Comparison of ENCODE assay signal across 18 cellular contexts in genomic region chr9:107778666-107779065, GRCh38.
DNase-seq lines count a peak whose midpoint lies in the region; ATAC-seq and TF ChIP-seq lines count a peak whose summit lies in the region.
"Had no signal": no experiment of that assay in that cellular context is flagged by ENCODE, and none has a peak within 500 bp of the region (broad histone marks: within the 10 kb centered on the region; RNA-seq: fewer than 3 reads in every experiment).

No MANE protein-coding gene starts in this region.

- H3K27ac ChIP-seq in SJCRH30, result peak overlapping the region; percentile 81
- H3K27ac ChIP-seq: BLaER1 had no signal

- H3K4me3 Mint-ChIP-seq in Calu3 (ENCODE audit: low read depth, unreplicated experiment), result no peak overlapping the region
- H3K4me3 Mint-ChIP-seq: CD14-positive monocyte; CD4-positive, alpha-beta memory T cell; GM23338; HFFc6 had no signal

- no peaks in the 10 kb centered on the region; the same call in 1 of the 2 replicates for H3K9me3 ChIP-seq in SJCRH30 (replicated peaks)

- peaks cover 16% of the 10 kb centered on the region for H3K4me1 ChIP-seq in SJCRH30
- H3K4me1 ChIP-seq: BLaER1 had no signal

- ATAC-seq in GM21367 (IDR thresholded peaks at IDR 0.05; ENCODE audit: unreplicated experiment) (no peak), HG02840 (IDR thresholded peaks at IDR 0.05; ENCODE audit: low FRiP score, unreplicated experiment) (no peak)
- ATAC-seq: GM23338, HCT116 had no signal

- no peaks in the 10 kb centered on the region for H3K36me3 ChIP-seq in SJCRH30
- H3K36me3 ChIP-seq: BLaER1 had no signal

- no peaks in the 10 kb centered on the region for H3K27me3 Mint-ChIP-seq in Calu3 (ENCODE audit: unreplicated experiment)
- H3K27me3 Mint-ChIP-seq: CD4-positive, alpha-beta memory T cell had no signal

- intact Hi-C loops in Calu3 (cut with micrococcal nuclease; ENCODE audit: unreplicated experiment), result no loop called here

- H3K27me3 ChIP-seq in SJCRH30, result no peaks in the 10 kb centered on the region
- H3K27me3 ChIP-seq: BLaER1 had no signal

- no peak for TF ChIP-seq CTCF in Calu3 (IDR thresholded peaks at IDR 0.05; ENCODE audit: unreplicated experiment)

- H3K9me3 Mint-ChIP-seq in Calu3 (ENCODE audit: low read depth, unreplicated experiment), result no peaks in the 10 kb centered on the region
- H3K9me3 Mint-ChIP-seq: HFFc6 had no signal

- H3K4me1 Mint-ChIP-seq in Calu3 (ENCODE audit: low read depth, unreplicated experiment), result no peaks in the 10 kb centered on the region
- H3K4me1 Mint-ChIP-seq: CD4-positive, alpha-beta memory T cell had no signal

- DNase-seq in HCEC 1CT, result peak; percentile 12
- DNase-seq in SJCRH30, result peak; percentile 80 to 94
- peak; percentile 90 for DNase-seq in myocyte (ENCODE audit: low read depth)
- DNase-seq in iPS-NIHi11 (ENCODE audit: low spot score), result no peak
- no peak for DNase-seq in Calu3
- DNase-seq: ACHN; CD4-positive, alpha-beta memory T cell; DMS 273 treated with DMSO at 0.1 percent for 48 hours; DMS79; GDM1; HFFc6; KG1 had no signal

- no peak overlapping the region for H3K4me3 ChIP-seq in SJCRH30
- H3K4me3 ChIP-seq: BLaER1, GM23338 had no signal

- CTCF ChIA-PET in Calu3 (lab: Charles Lee), result no interaction called here

- no TSS peak for BruUV-seq in Calu3 (replicated peaks; lab: Mats Ljungman, UMichigan)

- H3K36me3 Mint-ChIP-seq in Calu3 (ENCODE audit: insufficient read depth, unreplicated experiment), result no peaks in the 10 kb centered on the region
- H3K36me3 Mint-ChIP-seq: CD4-positive, alpha-beta memory T cell had no signal

- no peak overlapping the region for H3K27ac Mint-ChIP-seq in Calu3 (ENCODE audit: unreplicated experiment)
- H3K27ac Mint-ChIP-seq: CD4-positive, alpha-beta memory T cell; GM23338; HFFc6 had no signal

Comparison
In these comparisons a context has a peak if more than half of its experiments do, and no peak if none do; other contexts are left out.
1. DNase-seq: peak in HCEC 1CT (single experiment), SJCRH30 (2 of 2) and myocyte (single experiment); none in iPS-NIHi11 (single experiment) and Calu3 (single experiment).